ENCODE assay signal across 15 cellular contexts in genomic region chr4:155960522-155960921, GRCh38. TPM values are rescaled to one million over a fixed set of nuclear protein-coding genes. Genes with fewer than 3 reads are reported as not detected.
DNase-seq lines count a peak whose midpoint lies in the region; ATAC-seq and TF ChIP-seq lines count a peak whose summit lies in the region.
"Had no signal": no experiment of that assay in that cellular context is flagged by ENCODE, and none has a peak within 500 bp of the region (broad histone marks: within the 10 kb centered on the region; RNA-seq: fewer than 3 reads in every experiment).

No MANE protein-coding gene starts in this region.

- no TSS peak for BruUV-seq in PC-3 (replicated peaks; lab: Mats Ljungman, UMichigan)

- no peak overlapping the region for H2AFZ ChIP-seq in PC-3 (ENCODE audit: low read length)

- ATAC-seq in PC-3: no peak
- ATAC-seq in GM21717 (IDR thresholded peaks at IDR 0.05; ENCODE audit: unreplicated experiment): no peak
- ATAC-seq: activated naive CD8-positive, alpha-beta T cell treated with anti-CD3 and anti-CD28 coated beads, Interleukin-2, amount 50 U/mL, for 24 hours had no signal

- H3K4me1 ChIP-seq in PC-3 (ENCODE audit: insufficient read depth, low read length) (peaks cover 21% of the 10 kb centered on the region), rectal smooth muscle tissue (ENCODE audit: control insufficient read depth, insufficient read depth, low read length) (peaks cover 13% of the 10 kb centered on the region)

- H3K79me2 ChIP-seq in PC-3 (ENCODE audit: low read length): no peaks in the 10 kb centered on the region

- DNase-seq in HCEC 1CT: peak; percentile 61
- DNase-seq in PC-3: peak; percentile 16
- DNase-seq in fibroblast of peridontal ligament (ENCODE audit: extremely low read depth): peak; percentile 71
- DNase-seq in effector CD8-positive, alpha-beta T cell (lab: John Stamatoyannopoulos, UW): no peak
- DNase-seq in activated CD4-positive, alpha-beta T cell treated with anti-CD3 and anti-CD28 coated beads, Interleukin-2, amount 50 U/mL, for 48 hours: no peak
- DNase-seq: activated naive CD8-positive, alpha-beta T cell treated with anti-CD3 and anti-CD28 coated beads, Interleukin-2, amount 50 U/mL, for 24 hours; activated T-cell treated with anti-CD3 and anti-CD28 coated beads, Interleukin-2, amount 50 U/mL, for 48 hours; dorsolateral prefrontal cortex; glutamatergic neuron; naive B cell; NCI-H2029; right cardiac atrium had no signal

- H3K4me3 ChIP-seq in PC-3 (ENCODE audit: low read length): no peak overlapping the region
- no peak overlapping the region for H3K4me3 ChIP-seq in rectal smooth muscle tissue (ENCODE audit: low read length)

- no peaks in the 10 kb centered on the region for H3K9me3 ChIP-seq in PC-3 (ENCODE audit: low read length)

- CTCF ChIA-PET in PC-3 (lab: Charles Lee): no interaction called here

- H4K20me1 ChIP-seq in PC-3 (ENCODE audit: low read length): no peaks in the 10 kb centered on the region

- H3K36me3 ChIP-seq in PC-3 (ENCODE audit: low read depth, low read length) (no peaks in the 10 kb centered on the region), rectal smooth muscle tissue (ENCODE audit: control insufficient read depth, insufficient read depth, low read length) (no peaks in the 10 kb centered on the region)

- no peak for TF ChIP-seq CTCF in PC-3 (conservative IDR thresholded peaks at IDR 0.05; ENCODE audit: low read depth, low read length)

- H3F3A ChIP-seq in PC-3 (ENCODE audit: low read length, unreplicated experiment): no peaks in the 10 kb centered on the region

- 0 out of 2 replicates have a peak overlapping the region, but pooled peaks have one; percentile 2 for H3K9ac ChIP-seq in PC-3 (ENCODE audit: low read length)
- no peak overlapping the region for H3K9ac ChIP-seq in rectal smooth muscle tissue (ENCODE audit: low read length)

- POLR2A ChIA-PET in PC-3 (lab: Charles Lee; ENCODE audit: unreplicated experiment): no interaction called here

- peak overlapping the region; percentile 31; the same call in 1 of the 2 replicates for H3K4me2 ChIP-seq in PC-3 (ENCODE audit: low read length)

- peak overlapping the region; percentile 66 for H3K27ac ChIP-seq in PC-3 (ENCODE audit: low read length)
- H3K27ac ChIP-seq in rectal smooth muscle tissue (ENCODE audit: low read depth, low read length): peak overlapping the region; percentile 70

- H3K9me2 ChIP-seq in PC-3 (replicated peaks; ENCODE audit: low read length): no peaks in the 10 kb centered on the region

- H3K27me3 ChIP-seq in PC-3 (ENCODE audit: low read length) (no peaks in the 10 kb centered on the region), rectal smooth muscle tissue (ENCODE audit: control insufficient read depth, insufficient read depth, low read length) (no peaks in the 10 kb centered on the region)
- H3K27me3 ChIP-seq: dorsolateral prefrontal cortex had no signal

- intact Hi-C loops in PC-3 (cut with micrococcal nuclease): loop anchor here (10.0 kb wide), 1 partner anchor 184 kb away; no protein-coding TSS in a partner anchor

RNA-seq across cellular contexts. Expression of gene CTSO, which starts 6.9 kb away (rescaled TPM):
- total RNA-seq in PC-3 (2014; rRNA removed): 1.6 and 2.8 TPM in 2 replicates

RNA-seq across cellular contexts. Expression of gene TDO2, which starts 57.0 kb away (rescaled TPM):
- not detected in 2 replicates for total RNA-seq in PC-3 (2014; rRNA removed)
- total RNA-seq: kidney epithelial cell, right cardiac atrium had no signal

Comparison
In these comparisons a context has a peak if more than half of its experiments do, and no peak if none do; other contexts are left out.
1. DNase-seq: peak in HCEC 1CT (single experiment), PC-3 (single experiment) and fibroblast of peridontal ligament (single experiment); none in effector CD8-positive, alpha-beta T cell (single experiment) and activated CD4-positive, alpha-beta T cell treated with anti-CD3 and anti-CD28 coated beads, Interleukin-2, amount 50 U/mL, for 48 hours (0 of 2).